ENCODE assay signal across 7 cellular contexts in genomic region chr12:29148065-29148957, GRCh38. TPM values are rescaled to one million over a fixed set of nuclear protein-coding genes. Genes with fewer than 3 reads are reported as not detected.
DNase-seq lines count a peak whose midpoint lies in the region; ATAC-seq, FAIRE-seq and TF ChIP-seq lines count a peak whose summit lies in the region.

No MANE protein-coding gene starts in this region.

- no TSS peak for BruUV-seq in endothelial cell of umbilical vein (replicated peaks; lab: Mats Ljungman, UMichigan)

- dilution Hi-C loops in endothelial cell of umbilical vein (cut with MboI; ENCODE audit: extremely low pct_ligation_motif_present, low sequenced_read_pairs): no loop called here

- H3K9me1 ChIP-seq in endothelial cell of umbilical vein (replicated peaks; ENCODE audit: control insufficient read depth, extremely low read depth, insufficient read depth, low read length): no peaks in the 10 kb centered on the region

- CTCF ChIA-PET in endothelial cell of umbilical vein (lab: Charles Lee): interaction anchor here (1.2 to 1.6 kb wide), 4 partner anchors 10 to 86 kb away, joined by 3 to 6 read pairs (median 3); no protein-coding TSS in a partner anchor

- FAIRE-seq in endothelial cell of umbilical vein (lab: Jason Lieb, UNC): peak; percentile 68

- H3K4me3 ChIP-seq in H7 (ENCODE audit: insufficient read depth, low read depth, low read length) (peak overlapping the region; percentile 68), endothelial cell of umbilical vein (replicated peaks in 1 of 3; ENCODE audit: insufficient read depth in 1 of 3, low read depth in 1 of 3, low read length in 3 of 3) (peak overlapping the region; percentile 67 to 80 (median 75)), mucosa of rectum (ENCODE audit: low read length in 2 of 2) (peak overlapping the region; percentile 88 to 91), upper lobe of left lung (peak overlapping the region; percentile 64 to 81 (median 67))

- peak overlapping the region; percentile 88 for H2AFZ ChIP-seq in endothelial cell of umbilical vein (ENCODE audit: low read depth, low read length)

- peak overlapping the region; percentile 92 for H3K9ac ChIP-seq in ES-I3 (ENCODE audit: low read depth, low read length)
- peak overlapping the region; percentile 97 for H3K9ac ChIP-seq in endothelial cell of umbilical vein (replicated peaks; ENCODE audit: extremely low read depth, insufficient read depth, low read length)
- peak overlapping the region; percentile 82 to 93 for H3K9ac ChIP-seq in mucosa of rectum (ENCODE audit: low read depth in 1 of 2, low read length in 2 of 2)

- peaks cover 43% of the 10 kb centered on the region for H3K79me2 ChIP-seq in endothelial cell of umbilical vein (ENCODE audit: control insufficient read depth, insufficient read depth, low read length)

- POLR2A ChIA-PET in endothelial cell of umbilical vein (lab: Charles Lee): no interaction called here

- intact Hi-C loops in endothelial cell of umbilical vein (cut with micrococcal nuclease): loop anchor here (1.0 to 5.0 kb wide), 2 partner anchors 95 to 234 kb away; partner anchors contain the start of gene ERGIC2

- TF ChIP-seq EP300 in upper lobe of left lung (IDR thresholded peaks at IDR 0.05): no peak

- H3K36me3 ChIP-seq in ES-I3 (ENCODE audit: insufficient read depth, low read length) (no peaks in the 10 kb centered on the region), H7 (replicated peaks; ENCODE audit: control insufficient read depth, insufficient read depth, low read length) (no peaks in the 10 kb centered on the region), endothelial cell of umbilical vein (ENCODE audit: control insufficient read depth in 2 of 2, extremely low read depth in 1 of 2, insufficient read depth in 2 of 2, low read length in 2 of 2) (no peaks in the 10 kb centered on the region), mucosa of rectum (ENCODE audit: control insufficient read depth in 2 of 2, insufficient read depth in 2 of 2, low read length in 2 of 2) (no peaks in the 10 kb centered on the region), upper lobe of left lung (no peaks in the 10 kb centered on the region)

- H3K4me1 ChIP-seq in ES-I3 (ENCODE audit: insufficient read depth, low read length) (peaks cover 6% of the 10 kb centered on the region), endothelial cell of umbilical vein (ENCODE audit: control insufficient read depth, extremely low read depth, insufficient read depth, low read length) (peaks cover 28% of the 10 kb centered on the region), mucosa of rectum (ENCODE audit: control insufficient read depth in 2 of 2, insufficient read depth in 2 of 2, low read length in 2 of 2) (peaks cover 17 to 19% of the 10 kb centered on the region in 2 donors), upper lobe of left lung (peaks cover 9 to 35% (median 29%) of the 10 kb centered on the region in 4 donors)

- H3K9me3 ChIP-seq in ES-I3 (ENCODE audit: control insufficient read depth, insufficient read depth, low read length) (peaks cover 3% of the 10 kb centered on the region; the same call in 1 of the 2 replicates), endothelial cell of umbilical vein (replicated peaks; ENCODE audit: control insufficient read depth, insufficient read depth, low read length) (no peaks in the 10 kb centered on the region), mucosa of rectum (ENCODE audit: control insufficient read depth in 2 of 2, low read length in 2 of 2) (no peaks in the 10 kb centered on the region), upper lobe of left lung (no peaks in the 10 kb centered on the region)

- H3K27me3 ChIP-seq in H7 (ENCODE audit: control insufficient read depth, insufficient read depth, low read length) (peaks cover 11% of the 10 kb centered on the region), endothelial cell of umbilical vein (ENCODE audit: control insufficient read depth in 2 of 2, insufficient read depth in 2 of 2, low read length in 2 of 2) (no peaks in the 10 kb centered on the region), mucosa of rectum (ENCODE audit: control insufficient read depth in 2 of 2, insufficient read depth in 2 of 2, low read length in 2 of 2) (no peaks in the 10 kb centered on the region), upper lobe of left lung (no peaks in the 10 kb centered on the region)

- WGBS in upper lobe of left lung, 2 donors: 2 to 4% methylated on average over 21 of the region's 21 CpGs

- H3K27ac ChIP-seq in endothelial cell of umbilical vein (ENCODE audit: insufficient read depth, low read depth, low read length) (peak overlapping the region; percentile 91), mucosa of rectum (ENCODE audit: low read depth in 2 of 2, low read length in 2 of 2) (peak overlapping the region; percentile 88 to 92), upper lobe of left lung (peak overlapping the region; percentile 83 to 91 (median 90))

- peak; percentile 60 for DNase-seq in H7
- peak; percentile 20 for DNase-seq in endothelial cell of umbilical vein (ENCODE audit: low read depth, low spot score)
- peak in 1 of 2 donors; percentile 69 for DNase-seq in upper lobe of left lung

- TF ChIP-seq CTCF in endothelial cell of umbilical vein (IDR thresholded peaks at IDR 0.05; ENCODE audit: extremely low read depth in 1 of 2, insufficient read depth in 1 of 2, low read depth in 1 of 2, low read length in 2 of 2) (no peak), upper lobe of left lung (IDR thresholded peaks at IDR 0.05) (no peak)

- H3K4me2 ChIP-seq in endothelial cell of umbilical vein (ENCODE audit: insufficient read depth, low read length): peak overlapping the region; percentile 91

- peak; percentile 6 for TF ChIP-seq POLR2A in endothelial cell of umbilical vein (IDR thresholded peaks at IDR 0.05; ENCODE audit: low read depth, low read length)
- TF ChIP-seq POLR2A in upper lobe of left lung (IDR thresholded peaks at IDR 0.05): no peak

- peak; percentile 74 for ATAC-seq in SK-N-SH treated with all-trans-retinoic acid at 6 μM for 48 hours
- peak in 1 of 2 donors; percentile 42 for ATAC-seq in upper lobe of left lung (ENCODE audit: low FRiP score in 2 of 2)
- ATAC-seq in GM18520 (IDR thresholded peaks at IDR 0.05; ENCODE audit: unreplicated experiment): no peak

- no peaks in the 10 kb centered on the region for H4K20me1 ChIP-seq in endothelial cell of umbilical vein (replicated peaks; ENCODE audit: control insufficient read depth, extremely low read depth, insufficient read depth, low read length)

TF ChIP-seq in SK-N-SH treated with all-trans-retinoic acid at 6 μM for 48 hours, 23 proteins besides CTCF, POLR2A, EP300 and RAD21:
- no peak for TF ChIP-seq SNAI2 (CRISPR knock-in tag; IDR thresholded peaks at IDR 0.05)
- TF ChIP-seq ISL1 (CRISPR knock-in tag; IDR thresholded peaks at IDR 0.05): no peak
- TF ChIP-seq, protein P1, sequence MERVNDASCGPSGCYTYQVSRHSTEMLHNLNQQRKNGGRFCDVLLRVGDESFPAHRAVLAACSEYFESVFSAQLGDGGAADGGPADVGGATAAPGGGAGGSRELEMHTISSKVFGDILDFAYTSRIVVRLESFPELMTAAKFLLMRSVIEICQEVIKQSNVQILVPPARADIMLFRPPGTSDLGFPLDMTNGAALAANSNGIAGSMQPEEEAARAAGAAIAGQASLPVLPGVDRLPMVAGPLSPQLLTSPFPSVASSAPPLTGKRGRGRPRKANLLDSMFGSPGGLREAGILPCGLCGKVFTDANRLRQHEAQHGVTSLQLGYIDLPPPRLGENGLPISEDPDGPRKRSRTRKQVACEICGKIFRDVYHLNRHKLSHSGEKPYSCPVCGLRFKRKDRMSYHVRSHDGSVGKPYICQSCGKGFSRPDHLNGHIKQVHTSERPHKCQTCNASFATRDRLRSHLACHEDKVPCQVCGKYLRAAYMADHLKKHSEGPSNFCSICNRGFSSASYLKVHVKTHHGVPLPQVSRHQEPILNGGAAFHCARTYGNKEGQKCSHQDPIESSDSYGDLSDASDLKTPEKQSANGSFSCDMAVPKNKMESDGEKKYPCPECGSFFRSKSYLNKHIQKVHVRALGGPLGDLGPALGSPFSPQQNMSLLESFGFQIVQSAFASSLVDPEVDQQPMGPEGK (CRISPR knock-in tag; IDR thresholded peaks at IDR 0.05; ENCODE audit: borderline replicate concordance): no peak

TF ChIP-seq in endothelial cell of umbilical vein, 7 proteins besides CTCF, POLR2A, EP300 and RAD21:
- no peak for TF ChIP-seq POLR2AphosphoS5 (IDR thresholded peaks at IDR 0.05; ENCODE audit: insufficient read depth, low read depth, low read length)
- TF ChIP-seq JUN (IDR thresholded peaks at IDR 0.05; ENCODE audit: borderline replicate concordance, insufficient read depth, insufficient read length, low read depth): no peak
- TF ChIP-seq EZH2 (IDR thresholded peaks at IDR 0.05; ENCODE audit: borderline replicate concordance, low read depth, low read length, severe bottlenecking): no peak
- TF ChIP-seq MYC (IDR thresholded peaks at IDR 0.05; ENCODE audit: low read depth, low read length): no peak
- TF ChIP-seq GATA2 (IDR thresholded peaks at IDR 0.05; ENCODE audit: insufficient read depth, insufficient read length, low read depth, low read length): no peak
- no peak for TF ChIP-seq FOS (IDR thresholded peaks at IDR 0.05; ENCODE audit: borderline replicate concordance, insufficient read depth, low read length)
- TF ChIP-seq, protein P2, sequence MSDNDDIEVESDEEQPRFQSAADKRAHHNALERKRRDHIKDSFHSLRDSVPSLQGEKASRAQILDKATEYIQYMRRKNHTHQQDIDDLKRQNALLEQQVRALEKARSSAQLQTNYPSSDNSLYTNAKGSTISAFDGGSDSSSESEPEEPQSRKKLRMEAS (IDR thresholded peaks at IDR 0.05; ENCODE audit: insufficient read depth, insufficient read length): no peak

RNA-seq across cellular contexts. Expression of gene FAR2, which starts 0.8 kb away (rescaled TPM):
- 16.1 and 16.2 TPM in 2 replicates for total RNA-seq in H7 (2014; rRNA removed; shearing (Covaris generic))
- 61.7 and 66.3 TPM in 2 replicates for total RNA-seq in endothelial cell of umbilical vein
- polyA plus RNA-seq in endothelial cell of umbilical vein: 30.1 and 32.3 TPM in 2 replicates
- 27.3 and 31.8 TPM in 2 replicates for polyA plus RNA-seq in endothelial cell of umbilical vein (2011; cell fraction: cytosol; rRNA removed)
- polyA plus RNA-seq in endothelial cell of umbilical vein (2011; cell fraction: nucleus; rRNA removed): 69.8 and 75.6 TPM in 2 replicates
- 50.9 and 55.0 TPM in 2 replicates for polyA plus RNA-seq in endothelial cell of umbilical vein (2012)
- 67.0 and 80.1 TPM in 2 replicates for polyA minus RNA-seq in endothelial cell of umbilical vein
- polyA minus RNA-seq in endothelial cell of umbilical vein (2011; cell fraction: cytosol; rRNA and poly(A)+ RNA removed): not detected
- 115 and 140 TPM in 2 replicates for polyA minus RNA-seq in endothelial cell of umbilical vein (2011; cell fraction: nucleus; rRNA and poly(A)+ RNA removed)
- total RNA-seq in upper lobe of left lung: 10 to 100 TPM in 5 of 6 donors, 1 to 10 TPM in 1; 6.0 to 25.7 (median 15.9) TPM
